ENCODE assay signal across 12 cellular contexts in genomic region chr12:101859664-101860607, GRCh38. TPM values are rescaled to one million over a fixed set of nuclear protein-coding genes. Genes with fewer than 3 reads are reported as not detected.
DNase-seq lines count a peak whose midpoint lies in the region; ATAC-seq and TF ChIP-seq lines count a peak whose summit lies in the region.
"Had no signal": no experiment of that assay in that cellular context is flagged by ENCODE, and none has a peak within 500 bp of the region (broad histone marks: within the 10 kb centered on the region; RNA-seq: fewer than 3 reads in every experiment).

No MANE protein-coding gene starts in this region.

- no peaks in the 10 kb centered on the region for H3K4me1 ChIP-seq in smooth muscle cell (ENCODE audit: low read depth)

- no peaks in the 10 kb centered on the region for H4K20me1 ChIP-seq in smooth muscle cell (ENCODE audit: low read depth)

- no peaks in the 10 kb centered on the region for H3K36me3 ChIP-seq in smooth muscle cell (ENCODE audit: low read depth)

- TF ChIP-seq CTCF in smooth muscle cell (IDR thresholded peaks at IDR 0.05; ENCODE audit: borderline replicate concordance, insufficient read depth, poor library complexity, severe bottlenecking): no peak

- no peaks in the 10 kb centered on the region for H3F3A ChIP-seq in smooth muscle cell (ENCODE audit: low read depth)

- no peaks in the 10 kb centered on the region for H3K9me3 ChIP-seq in smooth muscle cell (replicated peaks; ENCODE audit: low read depth)

- H3K79me2 ChIP-seq in smooth muscle cell (ENCODE audit: low read depth): no peaks in the 10 kb centered on the region

- no peak overlapping the region for H3K4me2 ChIP-seq in smooth muscle cell

- H3K9ac ChIP-seq in smooth muscle cell (ENCODE audit: low read depth): no peak overlapping the region

- H3K27ac ChIP-seq in smooth muscle cell (ENCODE audit: low read depth): no peak overlapping the region
- H3K27ac ChIP-seq: HL-60 had no signal

- H3K27me3 ChIP-seq in smooth muscle cell (ENCODE audit: low read depth): no peaks in the 10 kb centered on the region

- ATAC-seq in GM18499 (IDR thresholded peaks at IDR 0.05; ENCODE audit: insufficient read depth, unreplicated experiment) (peak; percentile 45), GM21360 (IDR thresholded peaks at IDR 0.05; ENCODE audit: unreplicated experiment) (peak; percentile 39), HG03139 (IDR thresholded peaks at IDR 0.05; ENCODE audit: unreplicated experiment) (peak; percentile 38), HG03457 (IDR thresholded peaks at IDR 0.05; ENCODE audit: unreplicated experiment) (no peak)

- H3K4me3 ChIP-seq in smooth muscle cell: no peak overlapping the region

- H2AFZ ChIP-seq in smooth muscle cell (ENCODE audit: low read depth): no peak overlapping the region

- DNase-seq in fibroblast of gingiva (ENCODE audit: low read depth): peak; percentile 52
- no peak for DNase-seq in AG08396 (ENCODE audit: low spot score)
- no peak for DNase-seq in smooth muscle cell (lab: John Stamatoyannopoulos, UW; ENCODE audit: unreplicated experiment)
- DNase-seq in kidney glomerular epithelial cell (lab: John Stamatoyannopoulos, UW): no peak
- DNase-seq: DND-41, glutamatergic neuron, naive B cell had no signal

RNA-seq across cellular contexts. Expression of gene DRAM1, which starts 17.4 kb away (rescaled TPM):
- total RNA-seq in smooth muscle cell: 22.7 and 29.3 TPM in 2 replicates
- 29.5 and 31.2 TPM in 2 replicates for polyA plus RNA-seq in smooth muscle cell

RNA-seq across cellular contexts. Expression of gene GNPTAB, which starts 29.2 kb away (rescaled TPM):
- 23.6 and 25.5 TPM in 2 replicates for total RNA-seq in smooth muscle cell
- 9.8 and 17.9 TPM in 2 replicates for polyA plus RNA-seq in smooth muscle cell
